ENCODE assay signal across 21 cellular contexts in genomic region chr12:120793357-120793756, GRCh38.
DNase-seq lines count a peak whose midpoint lies in the region; ATAC-seq and TF ChIP-seq lines count a peak whose summit lies in the region.
"Had no signal": no experiment of that assay in that cellular context is flagged by ENCODE, and none has a peak within 500 bp of the region (broad histone marks: within the 10 kb centered on the region; RNA-seq: fewer than 3 reads in every experiment).

No MANE protein-coding gene starts in this region.

- CTCF ChIA-PET in HEK293 (lab: Yijun Ruan, JAX) = interaction anchor here (0.6 kb wide), 1 partner anchor 151 kb away, joined by 4 read pairs; no protein-coding TSS in a partner anchor

- H3K27me3 Mint-ChIP-seq in activated naive CD4-positive, alpha-beta T cell treated with anti-CD3 and anti-CD28 coated beads, Interleukin-2, amount 50 U/mL, for 24 hours = no peaks in the 10 kb centered on the region
- H3K27me3 Mint-ChIP-seq: B cell; CD4-positive, alpha-beta T cell; CD8-positive, alpha-beta memory T cell had no signal

- peaks cover 7% of the 10 kb centered on the region for H3K9me3 Mint-ChIP-seq in activated naive CD4-positive, alpha-beta T cell treated with anti-CD3 and anti-CD28 coated beads, Interleukin-2, amount 50 U/mL, for 24 hours

- H3K4me3 ChIP-seq in right cardiac atrium (ENCODE audit: low read length) = no peak overlapping the region
- no peak overlapping the region for H3K4me3 ChIP-seq in HEK293 (ENCODE audit: low read depth, low read length)
- H3K4me3 ChIP-seq: A549; BLaER1 treated with 17β-estradiol and CSF1 and Interleukin-3, amounts not matched to agents 10 nM and 100 nM had no signal

- H3K4me1 ChIP-seq in right cardiac atrium (ENCODE audit: control insufficient read depth, insufficient read depth, low read length) = peaks cover 2% of the 10 kb centered on the region
- H3K4me1 ChIP-seq in HEK293 (ENCODE audit: control insufficient read depth, insufficient read depth, low read length) = no peaks in the 10 kb centered on the region
- H3K4me1 ChIP-seq: A549 had no signal

- H3K9me3 ChIP-seq in right cardiac atrium (ENCODE audit: control insufficient read depth, low read length) (no peaks in the 10 kb centered on the region), HEK293 (ENCODE audit: control insufficient read depth, insufficient read depth, low read depth, low read length) (no peaks in the 10 kb centered on the region)

- peak overlapping the region; percentile 51 for H3K27ac Mint-ChIP-seq in activated naive CD4-positive, alpha-beta T cell treated with anti-CD3 and anti-CD28 coated beads, Interleukin-2, amount 50 U/mL, for 24 hours

- intact Hi-C loops in left ventricle myocardium superior (cut with micrococcal nuclease) = no loop called here
- intact Hi-C loops in right cardiac atrium (cut with DNase I) = no loop called here

- H3K27ac ChIP-seq in right cardiac atrium (ENCODE audit: low read length) (no peak overlapping the region), HEK293 (ENCODE audit: extremely low read depth, low read depth, low read length) (no peak overlapping the region)
- H3K27ac ChIP-seq: 22Rv1; A549; BLaER1 treated with 17β-estradiol and CSF1 and Interleukin-3, amounts not matched to agents 10 nM and 100 nM; C4-2B had no signal

- H3K36me3 ChIP-seq in HEK293 (ENCODE audit: control insufficient read depth in 2 of 2, insufficient read depth in 1 of 2, low read length in 2 of 2) = no peaks in the 10 kb centered on the region

- H3K27me3 ChIP-seq in right cardiac atrium (ENCODE audit: control insufficient read depth, insufficient read depth) = no peaks in the 10 kb centered on the region
- H3K27me3 ChIP-seq: BLaER1 treated with 17β-estradiol and CSF1 and Interleukin-3, amounts not matched to agents 10 nM and 100 nM had no signal

- H3K36me3 Mint-ChIP-seq in activated naive CD4-positive, alpha-beta T cell treated with anti-CD3 and anti-CD28 coated beads, Interleukin-2, amount 50 U/mL, for 24 hours = peaks cover 39% of the 10 kb centered on the region

- TF ChIP-seq CTCF in HEK293 (tag by site-specific recombination; IDR thresholded peaks at IDR 0.05) = no peak

- no peak overlapping the region for H3K4me3 Mint-ChIP-seq in activated naive CD4-positive, alpha-beta T cell treated with anti-CD3 and anti-CD28 coated beads, Interleukin-2, amount 50 U/mL, for 24 hours
- H3K4me3 Mint-ChIP-seq: B cell; CD4-positive, alpha-beta T cell; CD8-positive, alpha-beta memory T cell had no signal

- WGBS in right cardiac atrium = 93% methylated on average over 1 of the region's 1 CpG

- peaks cover 47% of the 10 kb centered on the region for H3K4me1 Mint-ChIP-seq in activated naive CD4-positive, alpha-beta T cell treated with anti-CD3 and anti-CD28 coated beads, Interleukin-2, amount 50 U/mL, for 24 hours

- DNase-seq in activated naive CD4-positive, alpha-beta T cell (lab: John Stamatoyannopoulos, UW) = no peak
- DNase-seq in left ventricle myocardium superior (no peak), right cardiac atrium (no peak)
- DNase-seq: AML-193; CD4-positive, alpha-beta T cell; CD8-positive, alpha-beta memory T cell; COR-L47; DMS 273 treated with DMSO at 0.1 percent for 48 hours; DMS153; DMS79 treated with DMSO at 0.1 percent for 48 hours; GF-D8 had no signal

- ATAC-seq in left ventricle myocardium superior (peak; percentile 32), right cardiac atrium (no peak), esophagus mucosa (peak; percentile 8), HG03460 (IDR thresholded peaks at IDR 0.05; ENCODE audit: unreplicated experiment) (no peak), HG03457 (IDR thresholded peaks at IDR 0.05; ENCODE audit: unreplicated experiment) (no peak)
- ATAC-seq: A549 had no signal

- POLR2A ChIA-PET in HEK293 (lab: Yijun Ruan, JAX) = no interaction called here

TF ChIP-seq in HEK293, 187 proteins besides CTCF, POLR2A, EP300 and RAD21:
- TF ChIP-seq ZNF37A (tag by site-specific recombination; IDR thresholded peaks at IDR 0.05) (no peak), ZIC2 (tag by site-specific recombination; IDR thresholded peaks at IDR 0.05) (peak; percentile 24; the same call in 1 of the 2 replicates), ZNF184 (tag by site-specific recombination; IDR thresholded peaks at IDR 0.05) (peak; percentile 99), ZNF341 (tag by site-specific recombination; IDR thresholded peaks at IDR 0.05; ENCODE audit: low read depth) (no peak), ZNF280D (tag by site-specific recombination; IDR thresholded peaks at IDR 0.05) (0 out of 2 replicates have a peak, but pooled peaks have one; percentile 11), ZNF114 (tag by site-specific recombination; IDR thresholded peaks at IDR 0.05) (no peak), SETDB1 (IDR thresholded peaks at IDR 0.05; ENCODE audit: insufficient read length, low read length) (peak; percentile 43)
TF ChIP-seq in HEK293: peak in this region for 4.

Comparison
In these comparisons a context has a peak if more than half of its experiments do, and no peak if none do; other contexts are left out.
1. ATAC-seq: peak in left ventricle myocardium superior (single experiment) and esophagus mucosa (single experiment); none in right cardiac atrium (0 of 2), HG03460 (single experiment) and HG03457 (single experiment).